In genomic region chr5:72392326-72392733, GRCh38 we compare ENCODE assay signal across 16 cellular contexts.
A peak's percentile ranks its signal among the peaks of the same experiment; 100 is the strongest.
DNase-seq lines count a peak whose midpoint lies in the region; ATAC-seq lines count a peak whose summit lies in the region.
"Had no signal": no experiment of that assay in that cellular context is flagged by ENCODE, and none has a peak within 500 bp of the region (broad histone marks: within the 10 kb centered on the region; RNA-seq: fewer than 3 reads in every experiment).

No MANE protein-coding gene starts in this region.

- peaks cover 2 to 9% of the 10 kb centered on the region in 2 donors for H3K4me1 ChIP-seq in aorta (ENCODE audit: control insufficient read depth in 1 of 2, insufficient read depth in 2 of 2, low read length in 2 of 2)

- H3K4me3 ChIP-seq in aorta (ENCODE audit: low read length in 2 of 2) = no peak overlapping the region
- H3K4me3 ChIP-seq: ovary had no signal

- no peaks in the 10 kb centered on the region for H3K36me3 ChIP-seq in aorta (ENCODE audit: control insufficient read depth in 1 of 2, insufficient read depth in 2 of 2, low read length in 1 of 2)
- H3K36me3 ChIP-seq: ovary had no signal

- peak overlapping the region; percentile 3 to 36 for H3K27ac ChIP-seq in aorta (ENCODE audit: low read depth in 1 of 2, low read length in 2 of 2)
- H3K27ac ChIP-seq: 22Rv1, ovary had no signal

- intact Hi-C loops in aorta (cut with DNase I) = no loop called here

- H3K27me3 ChIP-seq in aorta (ENCODE audit: control insufficient read depth in 1 of 2, insufficient read depth in 2 of 2, low read length in 1 of 2) = no peaks in the 10 kb centered on the region
- H3K27me3 ChIP-seq: ovary had no signal

- 5 to 8% methylated on average over 1 of the region's 1 CpG for WGBS in aorta, 2 donors

- ATAC-seq in esophagus mucosa = peak; percentile 91
- ATAC-seq in aorta (ENCODE audit: low FRiP score) = no peak
- no peak for ATAC-seq in GM18907 (IDR thresholded peaks at IDR 0.05; ENCODE audit: unreplicated experiment)
- ATAC-seq: activated CD4-positive, CD25-positive, alpha-beta regulatory T cell treated with anti-CD3 and anti-CD28 coated beads, Interleukin-2, amount 50 U/mL, for 24 hours; activated T-helper 17 cell treated with anti-CD3 and anti-CD28 coated beads, Interleukin-2, amount 50 U/mL, for 72 hours; left lobe of liver had no signal

- DNase-seq in NCI-H2029 treated with DMSO at 0.1 percent for 48 hours (lab: John Stamatoyannopoulos, UW) (peak; percentile 18), NCI-H2029 (lab: John Stamatoyannopoulos, UW) (no peak), medulla oblongata (ENCODE audit: extremely low spot score) (peak; percentile 14), aorta (no peak), NCI-H1694 (lab: John Stamatoyannopoulos, UW) (no peak), GM19240 (ENCODE audit: insufficient read length, low spot score) (no peak)
- DNase-seq: central memory CD4-positive, alpha-beta T cell; DND-41; NCI-H526 treated with DMSO at 0.1 percent for 48 hours; ovary had no signal

- no peaks in the 10 kb centered on the region for H3K9me3 ChIP-seq in aorta (ENCODE audit: control insufficient read depth, low read length)
- H3K9me3 ChIP-seq: ovary had no signal

Comparison
In these comparisons a context has a peak if more than half of its experiments do, and no peak if none do; other contexts are left out.
1. DNase-seq: peak in NCI-H2029 treated with DMSO at 0.1 percent for 48 hours (single experiment) and medulla oblongata (single experiment); none in NCI-H2029 (single experiment), aorta (0 of 2), NCI-H1694 (single experiment) and GM19240 (single experiment).